Comparison of ENCODE assay signal across 1 cellular context in the genomic region with DNA sequence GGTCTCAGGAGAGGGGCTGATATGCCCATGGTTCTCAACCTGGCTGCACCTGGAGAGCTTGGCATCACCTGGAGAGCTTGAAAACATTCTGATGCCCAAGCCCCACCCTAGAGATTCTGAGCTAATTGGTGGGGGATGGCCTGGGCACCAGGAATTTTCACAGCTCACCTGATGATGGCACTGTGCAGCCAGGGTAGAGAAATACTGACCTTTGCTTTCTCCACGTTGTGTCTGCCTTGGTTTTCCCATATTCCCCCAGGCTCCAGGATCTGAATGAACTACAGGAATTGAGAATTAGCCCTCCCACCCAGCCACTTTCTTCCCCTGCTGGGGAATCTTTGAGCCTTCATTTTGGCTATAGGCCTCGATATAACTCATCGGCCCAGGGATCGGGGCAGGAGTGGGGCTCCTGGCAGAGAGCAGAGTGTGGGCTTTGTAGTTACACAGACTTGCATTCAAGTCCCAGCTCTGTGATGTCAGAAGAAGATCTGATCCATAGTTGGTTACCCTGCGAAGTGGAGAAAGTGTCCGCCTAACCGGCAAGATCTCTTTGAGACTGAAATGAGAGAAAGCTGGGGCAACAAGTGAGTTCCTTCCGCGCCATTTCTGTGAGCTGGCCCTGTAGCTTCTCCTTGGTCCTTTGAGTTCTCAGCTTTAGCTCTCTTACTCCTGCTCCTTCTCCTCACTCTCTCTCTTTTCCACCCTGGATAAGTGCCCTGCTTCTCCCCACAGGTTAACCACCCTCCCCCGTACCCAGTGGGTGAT.
TF ChIP-seq lines count a peak whose summit lies in the region.

No MANE protein-coding gene starts in this region.

TF ChIP-seq in HCT116, 20 proteins besides CTCF, POLR2A, EP300 and RAD21:
- TF ChIP-seq EZH2 (IDR thresholded peaks at IDR 0.05) (no peak), JUND (IDR thresholded peaks at IDR 0.05) (no peak), ZNF274 (IDR thresholded peaks at IDR 0.05; ENCODE audit: low read depth, low read length) (no peak), SRF (IDR thresholded peaks at IDR 0.05; ENCODE audit: low read depth) (no peak), SP1 (IDR thresholded peaks at IDR 0.05; ENCODE audit: low read depth) (no peak), TCF7L2 (IDR thresholded peaks at IDR 0.05; ENCODE audit: borderline replicate concordance, extremely low read depth, insufficient read depth, insufficient read length) (no peak)
- TF ChIP-seq, protein P1, sequence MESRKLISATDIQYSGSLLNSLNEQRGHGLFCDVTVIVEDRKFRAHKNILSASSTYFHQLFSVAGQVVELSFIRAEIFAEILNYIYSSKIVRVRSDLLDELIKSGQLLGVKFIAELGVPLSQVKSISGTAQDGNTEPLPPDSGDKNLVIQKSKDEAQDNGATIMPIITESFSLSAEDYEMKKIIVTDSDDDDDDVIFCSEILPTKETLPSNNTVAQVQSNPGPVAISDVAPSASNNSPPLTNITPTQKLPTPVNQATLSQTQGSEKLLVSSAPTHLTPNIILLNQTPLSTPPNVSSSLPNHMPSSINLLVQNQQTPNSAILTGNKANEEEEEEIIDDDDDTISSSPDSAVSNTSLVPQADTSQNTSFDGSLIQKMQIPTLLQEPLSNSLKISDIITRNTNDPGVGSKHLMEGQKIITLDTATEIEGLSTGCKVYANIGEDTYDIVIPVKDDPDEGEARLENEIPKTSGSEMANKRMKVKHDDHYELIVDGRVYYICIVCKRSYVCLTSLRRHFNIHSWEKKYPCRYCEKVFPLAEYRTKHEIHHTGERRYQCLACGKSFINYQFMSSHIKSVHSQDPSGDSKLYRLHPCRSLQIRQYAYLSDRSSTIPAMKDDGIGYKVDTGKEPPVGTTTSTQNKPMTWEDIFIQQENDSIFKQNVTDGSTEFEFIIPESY (IDR thresholded peaks at IDR 0.05; ENCODE audit: extremely low read depth, insufficient replicate concordance, low read length), result no peak
TF ChIP-seq in HCT116: peak in this region for 0.
